Comparison of ENCODE assay signal across 12 cellular contexts in genomic region chr6:74899416-74899815, GRCh38.
DNase-seq lines count a peak whose midpoint lies in the region; ATAC-seq and TF ChIP-seq lines count a peak whose summit lies in the region.
"Had no signal": no experiment of that assay in that cellular context is flagged by ENCODE, and none has a peak within 500 bp of the region (broad histone marks: within the 10 kb centered on the region; RNA-seq: fewer than 3 reads in every experiment).

No MANE protein-coding gene starts in this region.

- no peaks in the 10 kb centered on the region for H3K27me3 ChIP-seq in BJ (ENCODE audit: control insufficient read depth, insufficient read depth, low read length)
- H3K27me3 ChIP-seq: colonic mucosa had no signal

- ATAC-seq in HG03095 (IDR thresholded peaks at IDR 0.05; ENCODE audit: unreplicated experiment) (no peak), HG03439 (IDR thresholded peaks at IDR 0.05; ENCODE audit: unreplicated experiment) (no peak)
- ATAC-seq: activated T-helper 17 cell treated with anti-CD3 and anti-CD28 coated beads, Interleukin-2, amount 50 U/mL, for 72 hours had no signal

- no peak overlapping the region for H3K27ac ChIP-seq in substantia nigra (ENCODE audit: low read depth, low read length, poor library complexity, severe bottlenecking)
- H3K27ac ChIP-seq: colonic mucosa, prostate gland had no signal

- TF ChIP-seq CTCF in BJ (IDR thresholded peaks at IDR 0.05; ENCODE audit: insufficient read depth, low read depth, low read length) = peak; percentile 22; the same call in 1 of the 2 replicates

- H3K4me3 ChIP-seq in BJ (ENCODE audit: low read depth, low read length) = no peak overlapping the region
- H3K4me3 ChIP-seq: colonic mucosa, prostate gland had no signal

- POLR2A ChIA-PET in BJ (lab: Charles Lee) = no interaction called here

- no peak for DNase-seq in BJ (ENCODE audit: low read depth)
- peak; percentile 49 for DNase-seq in HS-5 (ENCODE audit: low read depth)
- DNase-seq in UCSD-AML1 (lab: John Stamatoyannopoulos, UW; ENCODE audit: unreplicated experiment) = peak; percentile 9
- DNase-seq in glomerular endothelial cell (ENCODE audit: extremely low read depth, low read depth, low spot score) = peak; percentile 2
- no peak for DNase-seq in substantia nigra (lab: John Stamatoyannopoulos, UW)
- DNase-seq in NK-92 (lab: John Stamatoyannopoulos, UW; ENCODE audit: unreplicated experiment) = no peak
- DNase-seq: colonic mucosa, Right ventricle myocardium superior had no signal

- CTCF ChIA-PET in BJ (lab: Yijun Ruan, JAX) = interaction anchor here (1.1 kb wide), 1 partner anchor 309 kb away, joined by 3 read pairs; no protein-coding TSS in a partner anchor

- no peaks in the 10 kb centered on the region for H3K36me3 ChIP-seq in BJ (ENCODE audit: control insufficient read depth, insufficient read depth, low read length)
- H3K36me3 ChIP-seq: colonic mucosa, prostate gland had no signal

Comparison
In these comparisons a context has a peak if more than half of its experiments do, and no peak if none do; other contexts are left out.
1. DNase-seq: peak in HS-5 (single experiment), UCSD-AML1 (single experiment) and glomerular endothelial cell (single experiment); none in BJ (single experiment), substantia nigra (0 of 49) and NK-92 (single experiment).